8 cellular contexts compared by ENCODE assay signal in the genomic region with DNA sequence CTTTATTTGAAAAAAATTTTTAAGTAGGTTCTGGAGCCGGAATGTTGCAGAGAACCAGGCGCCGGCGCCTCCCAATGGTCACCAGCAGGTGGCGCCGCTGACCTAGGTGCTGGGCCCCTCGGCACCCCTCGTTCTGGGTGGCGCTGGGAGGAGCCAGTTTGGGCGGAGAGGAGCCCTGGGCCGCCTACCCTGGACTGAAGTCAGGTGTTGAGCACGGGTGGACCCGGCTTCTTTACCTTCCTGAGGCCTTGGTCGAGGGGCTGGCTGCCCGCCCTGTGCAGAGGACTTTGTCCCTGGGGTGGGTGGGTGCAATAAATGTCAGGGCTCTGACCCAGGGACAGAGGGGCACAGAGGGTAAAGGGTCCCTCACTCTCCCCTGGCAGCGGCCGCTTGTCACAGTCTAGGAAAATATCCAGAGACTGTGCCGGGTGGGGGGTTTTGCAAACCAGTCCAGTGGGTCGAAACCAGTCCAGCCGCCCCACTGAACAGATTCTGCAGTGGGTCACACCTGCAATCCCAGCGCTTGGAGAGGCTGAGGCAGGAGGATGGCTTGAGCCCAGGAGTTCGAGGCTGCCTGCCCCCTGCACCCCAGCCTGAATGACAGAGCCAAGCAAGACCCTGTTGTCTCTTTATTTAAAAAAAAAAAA. TPM values are rescaled to one million over a fixed set of nuclear protein-coding genes. Genes with fewer than 3 reads are reported as not detected.
DNase-seq lines count a peak whose midpoint lies in the region; ATAC-seq and TF ChIP-seq lines count a peak whose summit lies in the region.

No MANE protein-coding gene starts in this region.

- WGBS in transverse colon (ENCODE audit: low coverage in 1 of 2), 2 donors = 21% methylated on average over 22 of the region's 22 CpGs; no CpG with 5 or more reads in 1 of the 2 donors

- no peak overlapping the region for H3K27ac Mint-ChIP-seq in osteocyte (ENCODE audit: unreplicated experiment)

- H3K36me3 Mint-ChIP-seq in osteocyte (ENCODE audit: unreplicated experiment) = no peaks in the 10 kb centered on the region

- peak; percentile 58 for ATAC-seq in GM19023 (IDR thresholded peaks at IDR 0.05; ENCODE audit: unreplicated experiment)

- peaks cover 26% of the 10 kb centered on the region for H3K4me1 Mint-ChIP-seq in osteocyte (ENCODE audit: unreplicated experiment)

- H3K36me3 ChIP-seq in transverse colon = no peaks in the 10 kb centered on the region

- H3K4me3 Mint-ChIP-seq in osteocyte (ENCODE audit: unreplicated experiment) = no peak overlapping the region

- CTCF ChIA-PET in AG04449 (lab: Yijun Ruan, JAX) = interaction anchor here (0.8 to 4.4 kb wide), 18 partner anchors 10 to 347 kb away, joined by 3 to 35 read pairs (median 4); a partner anchor contains a TSS

- H3K4me1 ChIP-seq in transverse colon = peaks cover 4 to 8% (median 6%) of the 10 kb centered on the region in 4 donors

- no peaks in the 10 kb centered on the region for H3K27me3 ChIP-seq in transverse colon

- H3K9me3 ChIP-seq in transverse colon = no peaks in the 10 kb centered on the region

- H3K4me3 ChIP-seq in AG04449 (ENCODE audit: low read depth, low read length) = no peak overlapping the region
- no peak overlapping the region for H3K4me3 ChIP-seq in LNCaP clone FGC (ENCODE audit: low read depth, low read length)
- peak overlapping the region in 1 of 4 donors; percentile 8 for H3K4me3 ChIP-seq in transverse colon

- in situ Hi-C loops in transverse colon (cut with MboI; ENCODE audit: low pct_ligation_motif_present in 1 of 4, low pct_unique_long_range_greater_than_20kb in 1 of 4, low sequenced_read_pairs in 3 of 4) = loop anchor here in 3 of 4 donors (25.0 kb wide), 2 partner anchors 135 to 310 kb away; a partner anchor contains a TSS

- H3K9me3 Mint-ChIP-seq in osteocyte (ENCODE audit: unreplicated experiment) = no peaks in the 10 kb centered on the region

- H3K27me3 Mint-ChIP-seq in osteocyte (ENCODE audit: unreplicated experiment) = peaks cover 3% of the 10 kb centered on the region

- TF ChIP-seq POLR2A in transverse colon (IDR thresholded peaks at IDR 0.05) = no peak

- DNase-seq in AG04449 (ENCODE audit: low read depth, low spot score) (no peak), LNCaP clone FGC (ENCODE audit: low read depth) (peak; percentile 22), SHP77 treated with DMSO at 0.1 percent for 48 hours (lab: John Stamatoyannopoulos, UW) (peak; percentile 80), foreskin melanocyte (peak; percentile 31), osteocyte (ENCODE audit: extremely low spot score, unreplicated experiment) (peak; percentile 91), transverse colon (peak; percentile 84)
- DNase-seq in activated T-helper 9 cell treated with anti-CD3 and anti-CD28 coated beads, Interleukin-2, amount 50 U/mL, for 16 hours (ENCODE audit: low read depth) = peak; percentile 65

- TF ChIP-seq CTCF in AG04449 (IDR thresholded peaks at IDR 0.05; ENCODE audit: insufficient read depth, low read length, missing control alignments) (peak; percentile 92), LNCaP clone FGC (IDR thresholded peaks at IDR 0.05; ENCODE audit: control insufficient read depth, extremely low read depth, insufficient read depth) (peak; percentile 96), osteocyte (IDR thresholded peaks at IDR 0.05) (peak; percentile 98), transverse colon (IDR thresholded peaks at IDR 0.05) (peak; percentile 93 to 99 (median 97))

- intact Hi-C loops in transverse colon (cut with DNase I; ENCODE audit: low total_unique reads) = no loop called here

- POLR2A ChIA-PET in AG04449 (lab: Yijun Ruan, JAX) = no interaction called here

- no peak for TF ChIP-seq EP300 in transverse colon (IDR thresholded peaks at IDR 0.05; ENCODE audit: low read depth)

- no peak overlapping the region for H3K27ac ChIP-seq in transverse colon

RNA-seq across cellular contexts. Expression of a gene that starts 30.1 kb away (rescaled TPM):
- total RNA-seq in osteocyte (not detected in 2 replicates), transverse colon (1 to 10 TPM in 1 of 4 donors, not detected in 3; 9.2 TPM)

RNA-seq across cellular contexts. Expression of a gene that starts 40.3 kb away (rescaled TPM):
- total RNA-seq in osteocyte (206 and 209 TPM in 2 replicates), transverse colon (100 to 1,000 TPM; 124 to 368 (median 158) TPM)
